Comparison of ENCODE assay signal across 17 cellular contexts in the genomic region with DNA sequence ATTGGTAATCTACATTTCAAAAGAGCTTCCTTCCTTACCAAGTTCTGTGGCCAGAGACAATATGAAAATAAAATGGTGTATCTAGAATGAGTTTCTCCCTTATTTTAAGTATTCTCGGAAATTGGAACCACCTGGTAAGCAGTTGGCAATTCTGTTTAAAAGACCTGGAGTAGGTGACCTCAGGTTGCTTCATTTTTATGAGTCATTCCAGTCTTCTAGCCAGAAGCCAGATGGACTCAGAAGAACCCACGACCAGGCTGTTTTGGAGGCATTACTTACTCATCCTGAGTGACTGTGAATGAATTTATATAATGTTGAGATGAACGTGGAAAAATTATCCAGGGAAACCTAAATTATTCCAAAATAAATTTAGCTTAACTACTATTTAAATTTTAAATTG. TPM values are rescaled to one million over a fixed set of nuclear protein-coding genes. Genes with fewer than 3 reads are reported as not detected.
DNase-seq lines count a peak whose midpoint lies in the region; ATAC-seq and TF ChIP-seq lines count a peak whose summit lies in the region.
"Had no signal": no experiment of that assay in that cellular context is flagged by ENCODE, and none has a peak within 500 bp of the region (broad histone marks: within the 10 kb centered on the region; RNA-seq: fewer than 3 reads in every experiment).

No MANE protein-coding gene starts in this region.

- no peaks in the 10 kb centered on the region for H3K36me3 ChIP-seq in BE2C
- no peaks in the 10 kb centered on the region for H3K36me3 ChIP-seq in IMR-90 (ENCODE audit: control insufficient read depth, insufficient read depth, low read length)
- no peaks in the 10 kb centered on the region for H3K36me3 ChIP-seq in tibial artery
- H3K36me3 ChIP-seq: ascending aorta had no signal

- H3K4me3 ChIP-seq in BE2C (ENCODE audit: low read depth, low read length): no peak overlapping the region
- H3K4me3 ChIP-seq in IMR-90 (ENCODE audit: insufficient read depth, low read depth, low read length): no peak overlapping the region
- H3K4me3 ChIP-seq in tibial artery: no peak overlapping the region
- H3K4me3 ChIP-seq: ascending aorta, SK-N-MC had no signal

- dilution Hi-C loops in IMR-90 (cut with HindIII; ENCODE audit: low sequenced_read_pairs, unreplicated experiment): no loop called here

- no peak overlapping the region for H2BK15ac ChIP-seq in IMR-90 (ENCODE audit: low read depth, low read length)

- TF ChIP-seq CTCF in BE2C (IDR thresholded peaks at IDR 0.05; ENCODE audit: low read depth, low read length): no peak
- TF ChIP-seq CTCF in IMR-90 (conservative IDR thresholded peaks at IDR 0.05; ENCODE audit: low read depth, low read length): no peak
- no peak for TF ChIP-seq CTCF in tibial artery (IDR thresholded peaks at IDR 0.05)

- no peaks in the 10 kb centered on the region for H3K9me3 ChIP-seq in BE2C
- no peaks in the 10 kb centered on the region for H3K9me3 ChIP-seq in IMR-90 (ENCODE audit: control insufficient read depth, insufficient read depth, low read length)
- no peaks in the 10 kb centered on the region for H3K9me3 ChIP-seq in tibial artery
- H3K9me3 ChIP-seq: ascending aorta had no signal

- TF ChIP-seq RAD21 in IMR-90 (IDR thresholded peaks at IDR 0.05; ENCODE audit: low read length): no peak

- H4K91ac ChIP-seq in IMR-90 (ENCODE audit: insufficient read depth, low read depth, low read length): no peak overlapping the region

- no peak for TF ChIP-seq POLR2A in IMR-90 (IDR thresholded peaks at IDR 0.05; ENCODE audit: low read depth, low read length)

- H2BK5ac ChIP-seq in IMR-90 (ENCODE audit: low read depth, low read length, poor library complexity, severe bottlenecking): no peak overlapping the region

- no peak overlapping the region for H2BK120ac ChIP-seq in IMR-90 (ENCODE audit: low read depth, low read length)

- DNase-seq in BE2C (peak; percentile 33), IMR-90 (peak; percentile 60), amniotic stem cell (lab: John Stamatoyannopoulos, UW) (peak; percentile 5), glomerular visceral epithelial cell (ENCODE audit: extremely low spot score) (peak; percentile 46), tibial artery (no peak), cerebellar cortex (ENCODE audit: low spot score) (no peak), NAMALWA (ENCODE audit: low spot score) (no peak)
- DNase-seq: activated CD8-positive, alpha-beta T cell treated with anti-CD3 and anti-CD28 coated beads for 36 hours; foreskin melanocyte; NCI-H1417 treated with DMSO at 0.1 percent for 48 hours; NCI-H446 treated with DMSO at 0.1 percent for 48 hours; stimulated activated CD4-positive, alpha-beta T cell treated with anti-CD3 and anti-CD28 coated beads, Interleukin-4, amount 100 ng/mL, for 4 hours had no signal

- H4K20me1 ChIP-seq in IMR-90 (ENCODE audit: insufficient read depth, low read length): no peaks in the 10 kb centered on the region

- no peak overlapping the region for H2AK9ac ChIP-seq in IMR-90 (replicated peaks; ENCODE audit: low read depth, low read length, poor library complexity)

- H3K9me1 ChIP-seq in IMR-90 (ENCODE audit: insufficient read depth, low read length): no peaks in the 10 kb centered on the region

- no peak overlapping the region for H3K4ac ChIP-seq in IMR-90 (ENCODE audit: low read depth, low read length)

- intact Hi-C loops in IMR-90 (cut with micrococcal nuclease) (no loop called here), tibial artery (cut with DNase I; ENCODE audit: low total_unique reads) (no loop called here)

- H3K14ac ChIP-seq in IMR-90 (replicated peaks; ENCODE audit: low read depth, low read length): no peak overlapping the region

- no peak overlapping the region for H3K18ac ChIP-seq in IMR-90 (ENCODE audit: low read depth, low read length)

- WGBS in IMR-90 (ENCODE audit: extremely low coverage in 2 of 2, insufficient read length in 1 of 2), 2 experiments: no CpG with 5 or more reads among the region's 3 CpGs

- no peak overlapping the region for H2AK5ac ChIP-seq in IMR-90 (ENCODE audit: low read depth, low read length)

- no peak overlapping the region for H3K27ac ChIP-seq in IMR-90 (ENCODE audit: insufficient read depth, low read length)
- no peak overlapping the region for H3K27ac ChIP-seq in tibial artery
- H3K27ac ChIP-seq: ascending aorta, SK-N-MC had no signal

- H3K79me1 ChIP-seq in IMR-90 (ENCODE audit: low read depth in 1 of 2, low read length in 2 of 2): no peaks in the 10 kb centered on the region

- H3K4me1 ChIP-seq in BE2C (peaks cover 43% of the 10 kb centered on the region), IMR-90 (ENCODE audit: control insufficient read depth, insufficient read depth, low read length) (no peaks in the 10 kb centered on the region), tibial artery (no peaks in the 10 kb centered on the region)
- H3K4me1 ChIP-seq: ascending aorta had no signal

- in situ Hi-C loops in IMR-90 (cut with MboI; ENCODE audit: low sequenced_read_pairs): loop anchor here (25.0 kb wide), 1 partner anchor 345 kb away; no protein-coding TSS in a partner anchor

- H2AFZ ChIP-seq in IMR-90 (replicated peaks; ENCODE audit: low read length, poor library complexity): no peak overlapping the region

- POLR2A ChIA-PET in IMR-90 (lab: Charles Lee; ENCODE audit: unreplicated experiment): no interaction called here

- no peak overlapping the region for H4K8ac ChIP-seq in IMR-90 (ENCODE audit: low read depth in 2 of 2, low read length in 2 of 2)

- H3K23ac ChIP-seq in IMR-90 (ENCODE audit: low read depth, low read length): no peak overlapping the region

- H3K56ac ChIP-seq in IMR-90 (ENCODE audit: extremely low read depth, insufficient read depth, low read length): no peak overlapping the region

- CTCF ChIA-PET in IMR-90 (lab: Yijun Ruan, JAX): interaction anchor here (1.0 kb wide), 1 partner anchor 23 kb away, joined by 3 read pairs; no protein-coding TSS in a partner anchor

- H2BK20ac ChIP-seq in IMR-90 (ENCODE audit: low read depth, low read length): no peak overlapping the region

- ATAC-seq in IMR-90 (ENCODE audit: low read depth): 0 out of 2 replicates have a peak, but pooled peaks have one; percentile 24
- ATAC-seq in GM18517 (IDR thresholded peaks at IDR 0.05; ENCODE audit: unreplicated experiment): no peak
- ATAC-seq: activated CD8-positive, alpha-beta T cell treated with anti-CD3 and anti-CD28 coated beads for 36 hours; HepG2; sciatic nerve had no signal

- H4K5ac ChIP-seq in IMR-90 (ENCODE audit: low read depth, low read length): no peak overlapping the region

- no peak overlapping the region for H3K9ac ChIP-seq in IMR-90 (ENCODE audit: low read depth, low read length)

- H3K27me3 ChIP-seq in BE2C (no peaks in the 10 kb centered on the region), IMR-90 (ENCODE audit: control insufficient read depth, insufficient read depth, low read length) (peaks cover 3% of the 10 kb centered on the region; the same call in 1 of the 2 replicates), tibial artery (no peaks in the 10 kb centered on the region)
- H3K27me3 ChIP-seq: ascending aorta had no signal

- H3K4me2 ChIP-seq in IMR-90 (ENCODE audit: low read depth, low read length): no peak overlapping the region

- BruUV-seq in IMR-90 (replicated peaks; lab: Mats Ljungman, UMichigan): no TSS peak

TF ChIP-seq in IMR-90, 13 proteins besides CTCF, POLR2A, EP300 and RAD21:
- TF ChIP-seq, protein P1, sequence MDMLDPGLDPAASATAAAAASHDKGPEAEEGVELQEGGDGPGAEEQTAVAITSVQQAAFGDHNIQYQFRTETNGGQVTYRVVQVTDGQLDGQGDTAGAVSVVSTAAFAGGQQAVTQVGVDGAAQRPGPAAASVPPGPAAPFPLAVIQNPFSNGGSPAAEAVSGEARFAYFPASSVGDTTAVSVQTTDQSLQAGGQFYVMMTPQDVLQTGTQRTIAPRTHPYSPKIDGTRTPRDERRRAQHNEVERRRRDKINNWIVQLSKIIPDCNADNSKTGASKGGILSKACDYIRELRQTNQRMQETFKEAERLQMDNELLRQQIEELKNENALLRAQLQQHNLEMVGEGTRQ (IDR thresholded peaks at IDR 0.05; ENCODE audit: low read depth, low read length): no peak
- TF ChIP-seq CEBPB (IDR thresholded peaks at IDR 0.05; ENCODE audit: low read depth, low read length) (peak; percentile 67), FOS (IDR thresholded peaks at IDR 0.05; ENCODE audit: low read depth, low read length) (peak; percentile 17; the same call in 1 of the 2 replicates)

RNA-seq across cellular contexts. Expression of a gene that starts 9.1 kb away (rescaled TPM):
- polyA plus RNA-seq in BE2C (2012; ENCODE audit: insufficient read depth, insufficient read length, low read depth): 9.7 TPM
- total RNA-seq in IMR-90 (2012; rRNA removed): 0.90 and 1.1 TPM in 2 replicates
- polyA plus RNA-seq in IMR-90 (2012; rRNA removed): 0.19 and 0.24 TPM in 2 replicates
- polyA plus RNA-seq in IMR-90 (2012; cell fraction: cytosol; rRNA removed): 0.05 and 0.15 TPM in 2 replicates
- 0.02 and 0.26 TPM in 2 replicates for polyA plus RNA-seq in IMR-90 (2012; cell fraction: nucleus; rRNA removed; ENCODE audit: low replicate concordance)
- total RNA-seq: activated CD8-positive, alpha-beta T cell treated with anti-CD3 and anti-CD28 coated beads for 36 hours had no signal
- polyA plus RNA-seq: HepG2 had no signal

Comparison
In these comparisons a context has a peak if more than half of its experiments do, and no peak if none do; other contexts are left out.
1. DNase-seq: peak in BE2C (single experiment), IMR-90 (single experiment), amniotic stem cell (single experiment) and glomerular visceral epithelial cell (single experiment); none in tibial artery (0 of 2), cerebellar cortex (single experiment) and NAMALWA (single experiment).